In the genomic region with DNA sequence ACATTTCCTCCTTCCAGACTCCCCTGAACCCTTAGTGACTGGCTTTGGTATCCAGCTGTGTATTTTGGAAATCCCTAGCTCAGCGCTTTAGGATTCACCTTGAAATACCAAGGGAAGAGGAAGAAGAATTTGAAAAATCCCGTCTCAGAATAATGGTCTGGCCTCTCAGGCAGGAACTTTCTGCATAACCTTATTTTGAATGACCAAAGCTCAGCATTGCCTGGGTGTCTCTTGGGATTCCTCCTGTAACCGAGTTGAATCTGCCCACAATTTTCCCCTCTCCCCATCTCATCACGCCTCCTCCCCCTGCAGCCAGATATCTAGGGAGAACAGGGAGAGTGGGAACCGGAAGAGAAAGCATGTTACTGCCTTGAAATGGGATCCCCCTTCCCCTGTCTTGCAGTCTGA, we compare ENCODE assay signal across 1 cellular context.
A peak's percentile ranks its signal among the peaks of the same experiment; 100 is the strongest.
TF ChIP-seq lines count a peak whose summit lies in the region.

No MANE protein-coding gene starts in this region.

TF ChIP-seq in WTC11, 78 proteins besides CTCF, POLR2A, EP300 and RAD21 (continued from another document):
- TF ChIP-seq FOXP1 (CRISPR knock-in tag; IDR thresholded peaks at IDR 0.05; ENCODE audit: borderline replicate concordance), result no peak
- 0 out of 2 replicates have a peak, but pooled peaks have one; percentile 29 for TF ChIP-seq CBFB (CRISPR knock-in tag; IDR thresholded peaks at IDR 0.05; ENCODE audit: low read depth)
- TF ChIP-seq ZNF423 (CRISPR knock-in tag; IDR thresholded peaks at IDR 0.05), result 0 out of 2 replicates have a peak, but pooled peaks have one; percentile 2
- 0 out of 2 replicates have a peak, but pooled peaks have one; percentile 37 for TF ChIP-seq TEAD4 (CRISPR knock-in tag; IDR thresholded peaks at IDR 0.05)
- TF ChIP-seq, protein P1, sequence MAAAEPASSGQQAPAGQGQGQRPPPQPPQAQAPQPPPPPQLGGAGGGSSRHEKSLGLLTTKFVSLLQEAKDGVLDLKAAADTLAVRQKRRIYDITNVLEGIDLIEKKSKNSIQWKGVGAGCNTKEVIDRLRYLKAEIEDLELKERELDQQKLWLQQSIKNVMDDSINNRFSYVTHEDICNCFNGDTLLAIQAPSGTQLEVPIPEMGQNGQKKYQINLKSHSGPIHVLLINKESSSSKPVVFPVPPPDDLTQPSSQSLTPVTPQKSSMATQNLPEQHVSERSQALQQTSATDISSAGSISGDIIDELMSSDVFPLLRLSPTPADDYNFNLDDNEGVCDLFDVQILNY (CRISPR knock-in tag; IDR thresholded peaks at IDR 0.05), result 0 out of 2 replicates have a peak, but pooled peaks have one; percentile 24
